In genomic region chr9:123564652-123565051, GRCh38 we compare ENCODE assay signal across 29 cellular contexts.
"Had no signal": no experiment of that assay in that cellular context is flagged by ENCODE, and none has a peak within 500 bp of the region (broad histone marks: within the 10 kb centered on the region; RNA-seq: fewer than 3 reads in every experiment).

No MANE protein-coding gene starts in this region.

- DNase-seq: hypothalamus; immature natural killer cell; kidney; left colon; left lung; lower lobe of right lung; mammary epithelial cell; mesendoderm; naive thymus-derived CD4-positive, alpha-beta T cell; nucleus accumbens; pancreas; posterior cingulate gyrus; retina; right cardiac atrium; stimulated activated CD4-positive, alpha-beta T cell treated with anti-CD3 and anti-CD28 coated beads, Interleukin-12 subunit alpha, Interleukin-12 subunit beta, amount 100 ng/mL, for 4 hours; stimulated activated CD4-positive, alpha-beta T cell treated with anti-CD3 and anti-CD28 coated beads, Interleukin-15, amount 100 ng/mL, for 24 hours; stimulated activated CD4-positive, alpha-beta T cell treated with anti-CD3 and anti-CD28 coated beads, Interleukin-2, amount 100 ng/mL, for 24 hours; stimulated activated CD4-positive, alpha-beta T cell treated with anti-CD3 and anti-CD28 coated beads, Interleukin-4, amount 100 ng/mL, for 1 hour; stimulated activated naive CD4-positive, alpha-beta T cell; tibial artery; trophoblast cell; upper lobe of right lung had no signal

- H3K4me3 Mint-ChIP-seq: immature natural killer cell; mesothelial cell of epicardium; naive thymus-derived CD4-positive, alpha-beta T cell; natural killer cell treated with Interleukin-12 subunit alpha and Interleukin-12 subunit beta and Interleukin-15 and Interleukin-18, amount 100 ng/mL, for 72 hours; neural crest cell; stimulated activated naive CD8-positive, alpha-beta T cell treated with anti-CD3 and anti-CD28 coated beads, Interleukin-15, Interleukin-2, amounts not matched to agents 100 ng/mL and 50 ng/mL, for 24 hours had no signal

- H3K9me3 Mint-ChIP-seq: immature natural killer cell; natural killer cell treated with Interleukin-12 subunit alpha and Interleukin-12 subunit beta and Interleukin-15 and Interleukin-18, amount 100 ng/mL, for 72 hours; stimulated activated naive CD8-positive, alpha-beta T cell treated with anti-CD3 and anti-CD28 coated beads, Interleukin-15, Interleukin-2, amounts not matched to agents 100 ng/mL and 50 ng/mL, for 24 hours had no signal

- H3K36me3 Mint-ChIP-seq: natural killer cell treated with Interleukin-12 subunit alpha and Interleukin-12 subunit beta and Interleukin-15 and Interleukin-18, amount 100 ng/mL, for 72 hours had no signal

- H3K27me3 Mint-ChIP-seq: naive thymus-derived CD4-positive, alpha-beta T cell; natural killer cell treated with Interleukin-12 subunit alpha and Interleukin-12 subunit beta and Interleukin-15 and Interleukin-18, amount 100 ng/mL, for 72 hours; stimulated activated naive CD8-positive, alpha-beta T cell treated with anti-CD3 and anti-CD28 coated beads, Interleukin-15, Interleukin-2, amounts not matched to agents 100 ng/mL and 50 ng/mL, for 24 hours had no signal

- FAIRE-seq: islet of Langerhans, kidney, pancreas, urothelium cell line had no signal

- ATAC-seq: left colon; left lung; lower lobe of right lung; naive thymus-derived CD4-positive, alpha-beta T cell; natural killer cell treated with Interleukin-12 subunit alpha and Interleukin-12 subunit beta and Interleukin-15 and Interleukin-18, amount 100 ng/mL, for 72 hours; pancreas; right cardiac atrium; sciatic nerve; upper lobe of right lung had no signal

- H3K27ac Mint-ChIP-seq: mesothelial cell of epicardium; naive thymus-derived CD4-positive, alpha-beta T cell; natural killer cell treated with Interleukin-12 subunit alpha and Interleukin-12 subunit beta and Interleukin-15 and Interleukin-18, amount 100 ng/mL, for 72 hours; stimulated activated naive CD8-positive, alpha-beta T cell treated with anti-CD3 and anti-CD28 coated beads, Interleukin-15, Interleukin-2, amounts not matched to agents 100 ng/mL and 50 ng/mL, for 24 hours had no signal
